Comparison of ENCODE assay signal across 16 cellular contexts in the genomic region with DNA sequence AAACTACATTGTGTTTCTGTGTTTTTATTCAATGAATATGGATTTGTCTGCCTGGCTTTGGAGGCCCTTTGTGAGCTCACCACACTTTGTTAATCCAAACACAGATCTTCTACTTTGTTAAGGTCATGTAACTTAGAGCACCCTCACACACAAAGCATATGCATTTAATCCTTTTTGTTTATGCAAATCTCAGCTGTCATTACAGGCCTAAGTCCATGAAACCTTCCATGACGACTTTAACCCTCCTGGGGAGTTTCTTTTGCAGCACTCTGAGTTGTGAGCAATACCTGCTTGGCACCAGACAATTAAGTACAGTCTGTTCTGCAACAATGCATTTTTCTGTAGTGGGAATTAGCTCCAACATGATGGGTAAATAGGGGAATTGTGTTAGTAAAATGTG. TPM values are rescaled to one million over a fixed set of nuclear protein-coding genes. Genes with fewer than 3 reads are reported as not detected.
"Had no signal": no experiment of that assay in that cellular context is flagged by ENCODE, and none has a peak within 500 bp of the region (broad histone marks: within the 10 kb centered on the region; RNA-seq: fewer than 3 reads in every experiment).

No MANE protein-coding gene starts in this region.

- H3K27ac ChIP-seq: cardiac muscle cell, heart right ventricle, left ventricle myocardium inferior had no signal

- H3K4me1 Mint-ChIP-seq: activated naive CD4-positive, alpha-beta T cell treated with anti-CD3 and anti-CD28 coated beads, Interleukin-2, amount 10 ng/mL, durations not matched to agents 7 days and 5 days; nephron had no signal

- H3K4me1 ChIP-seq: heart right ventricle, left ventricle myocardium inferior had no signal

- H3K9me3 ChIP-seq: heart right ventricle, left ventricle myocardium inferior had no signal

- H3K36me3 ChIP-seq: cardiac muscle cell, heart right ventricle, left ventricle myocardium inferior had no signal

- H3K27ac Mint-ChIP-seq: activated naive CD4-positive, alpha-beta T cell treated with anti-CD3 and anti-CD28 coated beads, Interleukin-2, amount 10 ng/mL, durations not matched to agents 7 days and 5 days; activated T-helper 2 cell treated with anti-CD3 and anti-CD28 coated beads, Interferon-gamma antibody, Interleukin-2, Interleukin-4, amounts not matched to agents 10 μg/mL and 5 μg/mL and 100 μg/mL, durations not matched to agents 14 hours and 24 hours and 36 hours; memory B cell; nephron had no signal

- DNase-seq: activated naive CD4-positive, alpha-beta T cell treated with anti-CD3 and anti-CD28 coated beads, Interleukin-2, amount 10 ng/mL, durations not matched to agents 7 days and 5 days; heart right ventricle; islet precursor cell; left ventricle myocardium inferior; stimulated activated CD4-positive, alpha-beta T cell treated with anti-CD3 and anti-CD28 coated beads, Interleukin-2, amount 100 ng/mL, for 24 hours; stimulated activated naive CD4-positive, alpha-beta T cell; substantia nigra; trophoblast cell had no signal

- H3K27me3 Mint-ChIP-seq: activated naive CD4-positive, alpha-beta T cell treated with anti-CD3 and anti-CD28 coated beads, Interleukin-2, amount 10 ng/mL, durations not matched to agents 7 days and 5 days; memory B cell had no signal

- H3K9me3 Mint-ChIP-seq: activated naive CD4-positive, alpha-beta T cell treated with anti-CD3 and anti-CD28 coated beads, Interleukin-2, amount 10 ng/mL, durations not matched to agents 7 days and 5 days; activated T-helper 2 cell treated with anti-CD3 and anti-CD28 coated beads, Interferon-gamma antibody, Interleukin-2, Interleukin-4, amounts not matched to agents 10 μg/mL and 5 μg/mL and 100 μg/mL, durations not matched to agents 14 hours and 24 hours and 36 hours; memory B cell; nephron had no signal

- H3K36me3 Mint-ChIP-seq: activated naive CD4-positive, alpha-beta T cell treated with anti-CD3 and anti-CD28 coated beads, Interleukin-2, amount 10 ng/mL, durations not matched to agents 7 days and 5 days; memory B cell had no signal

- ATAC-seq: activated CD4-positive, CD25-positive, alpha-beta regulatory T cell treated with anti-CD3 and anti-CD28 coated beads, Interleukin-2, amount 50 U/mL, for 24 hours; heart right ventricle; sciatic nerve had no signal

- H3K4me3 Mint-ChIP-seq: activated naive CD4-positive, alpha-beta T cell treated with anti-CD3 and anti-CD28 coated beads, Interleukin-2, amount 10 ng/mL, durations not matched to agents 7 days and 5 days; memory B cell; nephron had no signal

- H3K4me3 ChIP-seq: cardiac muscle cell, heart right ventricle, left ventricle myocardium inferior had no signal

- H3K27me3 ChIP-seq: cardiac muscle cell, heart right ventricle had no signal

RNA-seq across cellular contexts. Expression of a gene that starts 14.9 kb away (rescaled TPM):
- total RNA-seq: activated T-helper 2 cell treated with anti-CD3 and anti-CD28 coated beads, Interferon-gamma antibody, Interleukin-2, Interleukin-4, amounts not matched to agents 10 μg/mL and 5 μg/mL and 100 μg/mL, durations not matched to agents 14 hours and 24 hours and 36 hours; osteocyte had no signal
- polyA plus RNA-seq: fibroblast of lung had no signal
